ENCODE assay signal across 21 cellular contexts in the genomic region with DNA sequence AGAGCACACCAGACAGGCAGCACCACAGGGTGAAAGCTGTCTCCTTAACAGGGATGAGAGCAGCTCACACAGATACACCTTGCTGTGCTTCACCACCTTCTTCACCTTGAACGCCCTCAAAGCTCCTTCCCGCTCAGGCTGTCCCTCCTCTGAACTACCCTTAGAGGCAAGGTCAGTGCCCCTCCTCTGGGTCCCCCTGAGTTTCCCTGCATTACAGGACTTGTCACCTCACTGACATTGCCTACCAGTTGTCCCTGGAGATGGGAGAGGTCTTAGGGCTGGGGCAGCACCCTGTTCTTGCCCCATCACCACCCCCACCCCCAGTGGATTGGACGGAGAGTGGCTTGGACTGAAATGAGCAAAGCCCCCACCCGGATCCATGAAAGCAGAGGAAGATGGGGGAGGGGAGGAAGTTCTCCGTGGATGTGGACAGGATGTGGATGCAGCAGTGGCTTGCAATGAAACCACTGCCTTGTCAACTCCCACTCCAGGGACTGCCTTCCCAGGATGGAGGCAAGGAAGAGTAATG.
DNase-seq lines count a peak whose midpoint lies in the region; ATAC-seq and TF ChIP-seq lines count a peak whose summit lies in the region.
"Had no signal": no experiment of that assay in that cellular context is flagged by ENCODE, and none has a peak within 500 bp of the region (broad histone marks: within the 10 kb centered on the region; RNA-seq: fewer than 3 reads in every experiment).

No MANE protein-coding gene starts in this region.

- no peaks in the 10 kb centered on the region for H3K36me3 Mint-ChIP-seq in activated T-cell treated with anti-CD3 and anti-CD28 coated beads, Interleukin-2, amount 50 U/mL, for 24 hours (ENCODE audit: low read depth)
- no peaks in the 10 kb centered on the region for H3K36me3 Mint-ChIP-seq in activated T-cell treated with anti-CD3 and anti-CD28 coated beads, Interleukin-2, amount 50 U/mL, for 4 hours (ENCODE audit: insufficient read depth)
- no peaks in the 10 kb centered on the region for H3K36me3 Mint-ChIP-seq in activated CD4-positive, alpha-beta memory T cell treated with anti-CD3 and anti-CD28 coated beads, Interleukin-2, amount 10 ng/mL, durations not matched to agents 7 days and 5 days (ENCODE audit: low read depth)
- H3K36me3 Mint-ChIP-seq in type B pancreatic cell, result no peaks in the 10 kb centered on the region
- H3K36me3 Mint-ChIP-seq: CD14-positive monocyte had no signal

- TF ChIP-seq CTCF in type B pancreatic cell (conservative IDR thresholded peaks at IDR 0.05) (no peak), prostate gland (IDR thresholded peaks at IDR 0.05) (no peak)

- H3K27ac Mint-ChIP-seq in activated T-cell treated with anti-CD3 and anti-CD28 coated beads, Interleukin-2, amount 50 U/mL, for 24 hours, result no peak overlapping the region
- H3K27ac Mint-ChIP-seq in activated CD4-positive, alpha-beta memory T cell treated with anti-CD3 and anti-CD28 coated beads, Interleukin-2, amount 10 ng/mL, durations not matched to agents 7 days and 5 days, result no peak overlapping the region
- H3K27ac Mint-ChIP-seq in type B pancreatic cell, result no peak overlapping the region

- intact Hi-C loops in prostate gland (cut with DNase I), result no loop called here

- no peak overlapping the region for H3K4me3 Mint-ChIP-seq in activated T-cell treated with anti-CD3 and anti-CD28 coated beads, Interleukin-2, amount 50 U/mL, for 24 hours
- no peak overlapping the region for H3K4me3 Mint-ChIP-seq in activated T-cell treated with anti-CD3 and anti-CD28 coated beads, Interleukin-2, amount 50 U/mL, for 4 hours
- H3K4me3 Mint-ChIP-seq in activated CD4-positive, alpha-beta memory T cell treated with anti-CD3 and anti-CD28 coated beads, Interleukin-2, amount 10 ng/mL, durations not matched to agents 7 days and 5 days, result no peak overlapping the region
- H3K4me3 Mint-ChIP-seq in type B pancreatic cell, result no peak overlapping the region
- H3K4me3 Mint-ChIP-seq: CD14-positive monocyte had no signal

- H3K27me3 ChIP-seq in prostate gland (replicated peaks; ENCODE audit: insufficient read depth), result no peaks in the 10 kb centered on the region

- H3K9me3 ChIP-seq in prostate gland, result no peaks in the 10 kb centered on the region
- H3K9me3 ChIP-seq: A549 had no signal

- POLR2A ChIA-PET in activated CD4-positive, alpha-beta memory T cell treated with anti-CD3 and anti-CD28 coated beads, Interleukin-2, amount 10 ng/mL, durations not matched to agents 7 days and 5 days (lab: Charles Lee), result no interaction called here

- CTCF ChIA-PET in activated CD4-positive, alpha-beta memory T cell treated with anti-CD3 and anti-CD28 coated beads, Interleukin-2, amount 10 ng/mL, durations not matched to agents 7 days and 5 days (lab: Charles Lee), result no interaction called here

- H3K27me3 Mint-ChIP-seq in activated T-cell treated with anti-CD3 and anti-CD28 coated beads, Interleukin-2, amount 50 U/mL, for 24 hours, result peaks cover 17% of the 10 kb centered on the region
- H3K27me3 Mint-ChIP-seq in activated T-cell treated with anti-CD3 and anti-CD28 coated beads, Interleukin-2, amount 50 U/mL, for 4 hours (ENCODE audit: low read depth), result peaks cover 12% of the 10 kb centered on the region
- H3K27me3 Mint-ChIP-seq in activated CD4-positive, alpha-beta memory T cell treated with anti-CD3 and anti-CD28 coated beads, Interleukin-2, amount 10 ng/mL, durations not matched to agents 7 days and 5 days, result peaks cover 9% of the 10 kb centered on the region
- peaks cover 9% of the 10 kb centered on the region for H3K27me3 Mint-ChIP-seq in type B pancreatic cell

- H3K36me3 ChIP-seq in prostate gland, result no peaks in the 10 kb centered on the region

- TF ChIP-seq POLR2A in prostate gland (IDR thresholded peaks at IDR 0.05), result no peak

- H3K9me3 Mint-ChIP-seq in activated T-cell treated with anti-CD3 and anti-CD28 coated beads, Interleukin-2, amount 50 U/mL, for 24 hours, result no peaks in the 10 kb centered on the region
- no peaks in the 10 kb centered on the region for H3K9me3 Mint-ChIP-seq in activated T-cell treated with anti-CD3 and anti-CD28 coated beads, Interleukin-2, amount 50 U/mL, for 4 hours
- no peaks in the 10 kb centered on the region for H3K9me3 Mint-ChIP-seq in activated CD4-positive, alpha-beta memory T cell treated with anti-CD3 and anti-CD28 coated beads, Interleukin-2, amount 10 ng/mL, durations not matched to agents 7 days and 5 days
- no peaks in the 10 kb centered on the region for H3K9me3 Mint-ChIP-seq in type B pancreatic cell
- H3K9me3 Mint-ChIP-seq: CD14-positive monocyte had no signal

- H3K4me1 Mint-ChIP-seq in activated T-cell treated with anti-CD3 and anti-CD28 coated beads, Interleukin-2, amount 50 U/mL, for 24 hours (ENCODE audit: low read depth), result no peaks in the 10 kb centered on the region
- no peaks in the 10 kb centered on the region for H3K4me1 Mint-ChIP-seq in activated T-cell treated with anti-CD3 and anti-CD28 coated beads, Interleukin-2, amount 50 U/mL, for 4 hours (ENCODE audit: low read depth)
- no peaks in the 10 kb centered on the region for H3K4me1 Mint-ChIP-seq in activated CD4-positive, alpha-beta memory T cell treated with anti-CD3 and anti-CD28 coated beads, Interleukin-2, amount 10 ng/mL, durations not matched to agents 7 days and 5 days
- H3K4me1 Mint-ChIP-seq in type B pancreatic cell (ENCODE audit: unreplicated experiment), result no peaks in the 10 kb centered on the region
- H3K4me1 Mint-ChIP-seq: CD14-positive monocyte had no signal

- no peaks in the 10 kb centered on the region for H3K4me1 ChIP-seq in prostate gland (replicated peaks)
- H3K4me1 ChIP-seq: A549 had no signal

- 77% methylated on average over 5 of the region's 5 CpGs for WGBS in prostate gland

- H3K4me3 ChIP-seq in prostate gland, result no peak overlapping the region
- H3K4me3 ChIP-seq: A549, GM23248 had no signal

- ATAC-seq in activated T-cell treated with anti-CD3 and anti-CD28 coated beads, Interleukin-2, amount 50 U/mL, for 4 hours, result no peak
- ATAC-seq in HG02642 (IDR thresholded peaks at IDR 0.05; ENCODE audit: poor library complexity, unreplicated experiment) (no peak), HG03571 (IDR thresholded peaks at IDR 0.05; ENCODE audit: unreplicated experiment) (no peak)
- ATAC-seq: A549, HCT116, HepG2 had no signal

- peak; percentile 11 for DNase-seq in activated T-cell treated with anti-CD3 and anti-CD28 coated beads, Interleukin-2, amount 50 U/mL, for 24 hours
- DNase-seq in activated T-cell treated with anti-CD3 and anti-CD28 coated beads, Interleukin-2, amount 50 U/mL, for 4 hours, result no peak
- peak; percentile 7 for DNase-seq in activated CD4-positive, alpha-beta memory T cell treated with anti-CD3 and anti-CD28 coated beads, Interleukin-2, amount 10 ng/mL, durations not matched to agents 7 days and 5 days
- DNase-seq in mesenteric fat pad (ENCODE audit: low spot score), result peak; percentile 35
- peak; percentile 40 for DNase-seq in type B pancreatic cell (ENCODE audit: extremely low spot score, unreplicated experiment)
- no peak for DNase-seq in prostate gland (ENCODE audit: low spot score)
- DNase-seq: GF-D8; GM23248; KG1; NCI-H1436; NCI-H2029; NCI-H2171; NCI-H446; NCI-H69; NK-92 treated with Interleukin-12 subunit alpha and Interleukin-12 subunit beta, amount 100 ng/mL, for 24 hours had no signal

- no peak overlapping the region for H3K27ac ChIP-seq in prostate gland
- H3K27ac ChIP-seq: A549, GM23248 had no signal

Comparison
In these comparisons a context has a peak if more than half of its experiments do, and no peak if none do; other contexts are left out.
1. DNase-seq: peak in activated T-cell treated with anti-CD3 and anti-CD28 coated beads, Interleukin-2, amount 50 U/mL, for 24 hours (single experiment), activated CD4-positive, alpha-beta memory T cell treated with anti-CD3 and anti-CD28 coated beads, Interleukin-2, amount 10 ng/mL, durations not matched to agents 7 days and 5 days (single experiment), mesenteric fat pad (single experiment) and type B pancreatic cell (single experiment); none in activated T-cell treated with anti-CD3 and anti-CD28 coated beads, Interleukin-2, amount 50 U/mL, for 4 hours (single experiment) and prostate gland (single experiment).